7 cellular contexts compared by ENCODE assay signal in genomic region chr16:28918698-28919097, GRCh38.
"Had no signal": no experiment of that assay in that cellular context is flagged by ENCODE, and none has a peak within 500 bp of the region (broad histone marks: within the 10 kb centered on the region; RNA-seq: fewer than 3 reads in every experiment).

No MANE protein-coding gene starts in this region.

- H3K4me3 ChIP-seq: GM12878 had no signal

- DNase-seq: GDM1, GF-D8 had no signal

- ATAC-seq: GM12878 had no signal

- FAIRE-seq: G401.6, GM12878, GM12891, GM18507, GM19239 had no signal
